Comparison of ENCODE assay signal across 8 cellular contexts in genomic region chr16:2009791-2010510, GRCh38. TPM values are rescaled to one million over a fixed set of nuclear protein-coding genes. Genes with fewer than 3 reads are reported as not detected.
DNase-seq lines count a peak whose midpoint lies in the region; ATAC-seq and TF ChIP-seq lines count a peak whose summit lies in the region.

ZNF598 (minus strand) TSS chr16:2009821.

- ATAC-seq in HG03521 (IDR thresholded peaks at IDR 0.05; ENCODE audit: unreplicated experiment): peak; percentile 86

- POLR2A ChIA-PET in BJ (lab: Charles Lee): no interaction called here

- CTCF ChIA-PET in BJ (lab: Yijun Ruan, JAX): interaction anchor here (2.8 kb wide), 1 partner anchor 13 kb away, joined by 10 read pairs; no protein-coding TSS in a partner anchor

- TF ChIP-seq CTCF in BJ (IDR thresholded peaks at IDR 0.05; ENCODE audit: insufficient read depth, low read depth, low read length): no peak

- H3K4me3 ChIP-seq in BJ (ENCODE audit: low read depth, low read length) (peak within 1 kb of the TSS; percentile 77), mononuclear cell (ENCODE audit: low read length) (peak within 1 kb of the TSS; percentile 68)

- H3K9me3 ChIP-seq in mononuclear cell (ENCODE audit: low read depth, low read length): no peaks in the 10 kb centered on the region

- peaks cover 9% of the 10 kb centered on the region for H3K36me3 ChIP-seq in BJ (ENCODE audit: control insufficient read depth, insufficient read depth, low read length)

- H3K27me3 ChIP-seq in BJ (ENCODE audit: control insufficient read depth, insufficient read depth, low read length) (no peaks in the 10 kb centered on the region), mononuclear cell (ENCODE audit: insufficient read depth, low read length) (no peaks in the 10 kb centered on the region)

- DNase-seq in BJ (ENCODE audit: low read depth) (no peak), GM19240 (ENCODE audit: insufficient read length, low spot score) (peak; percentile 91), NOMO-1 treated with dmso at 0.1 percent for 144 hours (lab: John Stamatoyannopoulos, UW; ENCODE audit: unreplicated experiment) (peak; percentile 67), activated T-cell treated with anti-CD3 and anti-CD28 coated beads for 1 hour (ENCODE audit: low read depth) (peak; percentile 75), epidermal melanocyte (ENCODE audit: insufficient read length, low spot score) (peak; percentile 94)
- DNase-seq in stimulated activated CD8-positive, alpha-beta memory T cell treated with anti-CD3 and anti-CD28 coated beads, Interleukin-2, amount 100 ng/mL, for 1 hour (ENCODE audit: low read depth in 2 of 2): peak; percentile 55 to 68

- H3K4me1 ChIP-seq in mononuclear cell (ENCODE audit: insufficient read depth, low read length): peaks cover 52% of the 10 kb centered on the region

RNA-seq across cellular contexts. Expression of gene ZNF598, which starts in this region (rescaled TPM):
- polyA plus RNA-seq in BJ (2011; rRNA removed): 14.4 and 23.0 TPM in 2 replicates
- polyA minus RNA-seq in BJ (2011; rRNA and poly(A)+ RNA removed): 11.2 and 14.8 TPM in 2 replicates
- 18.6 TPM for total RNA-seq in mononuclear cell
